In the genomic region with DNA sequence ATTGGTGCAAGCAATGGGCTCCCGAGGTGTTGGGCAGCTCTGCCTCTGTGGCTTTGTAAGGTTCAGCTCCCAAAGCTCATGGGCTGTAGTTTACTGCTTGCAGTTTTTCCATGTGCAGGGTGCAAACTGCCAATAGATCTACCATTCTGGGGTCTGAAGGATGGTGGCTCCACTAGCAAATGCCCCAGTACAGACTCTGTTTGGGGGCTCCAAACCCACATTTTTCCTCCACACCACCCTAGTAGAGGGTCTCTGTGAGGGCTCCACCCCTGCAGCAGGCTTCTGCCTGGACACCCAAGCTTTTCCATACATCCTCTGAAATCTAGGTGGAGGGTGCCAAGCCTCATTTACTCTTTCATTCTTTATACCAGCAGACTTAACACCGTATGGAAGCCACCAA, we compare ENCODE assay signal across 31 cellular contexts.
"Had no signal": no experiment of that assay in that cellular context is flagged by ENCODE, and none has a peak within 500 bp of the region (broad histone marks: within the 10 kb centered on the region; RNA-seq: fewer than 3 reads in every experiment).

No MANE protein-coding gene starts in this region.

- H3K4me1 ChIP-seq: adrenal gland, ascending aorta, body of pancreas, breast epithelium had no signal

- FAIRE-seq: astrocyte had no signal

- H3K4me3 ChIP-seq: adrenal gland, ascending aorta, body of pancreas, breast epithelium, cardiac muscle cell had no signal

- H3K36me3 ChIP-seq: adrenal gland, ascending aorta, brain microvascular endothelial cell, breast epithelium, cardiac muscle cell had no signal

- DNase-seq: activated effector memory CD4-positive, alpha-beta T cell treated with anti-CD3 and anti-CD28 coated beads, Interleukin-2, amount 50 U/mL, for 16 hours; activated effector memory CD4-positive, alpha-beta T cell treated with Interleukin-2 at 50 U/mL for 16 hours; activated gamma-delta T cell; activated gamma-delta T cell treated with Interleukin-2 at 50 U/mL for 16 hours; activated naive CD4-positive, alpha-beta T cell; activated naive CD4-positive, alpha-beta T cell treated with anti-CD3 and anti-CD28 coated beads for 36 hours; activated naive CD4-positive, alpha-beta T cell treated with anti-CD3 and anti-CD28 coated beads, Interleukin-2, amount 10 ng/mL, durations not matched to agents 7 days and 5 days; activated naive CD4-positive, alpha-beta T cell treated with anti-CD3 and anti-CD28 coated beads, Interleukin-2, amount 50 U/mL, for 16 hours; activated naive CD4-positive, alpha-beta T cell treated with Interleukin-2 at 50 U/mL for 16 hours; activated naive CD8-positive, alpha-beta T cell treated with anti-CD3 and anti-CD28 coated beads for 36 hours; activated naive CD8-positive, alpha-beta T cell treated with anti-CD3 and anti-CD28 coated beads, Interleukin-2, amount 10 ng/mL, durations not matched to agents 7 days and 5 days; activated naive CD8-positive, alpha-beta T cell treated with anti-CD3 and anti-CD28 coated beads, Interleukin-2, amount 50 U/mL, for 24 hours; activated T-cell treated with anti-CD3 and anti-CD28 coated beads, Interleukin-2, amount 50 U/mL, for 4 hours; activated T-cell treated with anti-CD3 and anti-CD28 coated beads, Interleukin-2, amount 50 U/mL, for 48 hours; activated T-cell treated with anti-CD3 and anti-CD28 coated beads, Interleukin-2, amount 50 U/mL, for 72 hours; adrenal gland; amniotic stem cell; amygdala; anterior cingulate cortex; aorta; body of pancreas; brain microvascular endothelial cell; caudate nucleus; central memory CD4-positive, alpha-beta T cell; cerebellar nuclear complex had no signal

- H3K27ac ChIP-seq: adrenal gland, ascending aorta, body of pancreas, brain microvascular endothelial cell, breast epithelium, cardiac muscle cell had no signal

- H3K9me3 ChIP-seq: ascending aorta had no signal

- ATAC-seq: activated naive CD4-positive, alpha-beta T cell treated with anti-CD3 and anti-CD28 coated beads, Interleukin-2, amount 50 U/mL, for 72 hours; activated naive CD8-positive, alpha-beta T cell treated with anti-CD3 and anti-CD28 coated beads, Interleukin-2, amount 50 U/mL, for 24 hours; activated T-cell treated with anti-CD3 and anti-CD28 coated beads, Interleukin-2, amount 50 U/mL, for 4 hours; activated T-cell treated with anti-CD3 and anti-CD28 coated beads, Interleukin-2, amount 50 U/mL, for 72 hours; activated T-helper 17 cell treated with anti-CD3 and anti-CD28 coated beads, Interleukin-2, amount 50 U/mL, for 72 hours; body of pancreas had no signal
